In the genomic region with DNA sequence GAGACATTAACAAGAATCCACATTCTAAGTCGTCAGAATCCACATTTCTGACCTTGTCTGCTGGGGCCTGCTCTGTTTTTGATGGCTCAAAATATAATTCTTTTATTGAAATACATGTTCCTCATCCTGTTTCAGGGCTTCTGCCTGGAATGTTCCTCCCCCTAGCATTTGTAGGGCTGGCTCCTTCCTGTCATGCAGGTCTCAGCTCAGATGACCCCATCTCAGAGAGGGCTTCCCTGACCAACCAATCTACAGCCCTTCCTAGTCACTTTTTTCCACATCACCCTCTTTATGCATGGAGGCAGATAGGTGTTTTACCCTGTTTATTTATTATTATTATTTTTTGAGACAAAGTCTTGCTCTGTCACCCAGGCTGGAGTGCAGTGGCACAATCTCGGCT, we compare ENCODE assay signal across 19 cellular contexts.
"Had no signal": no experiment of that assay in that cellular context is flagged by ENCODE, and none has a peak within 500 bp of the region (broad histone marks: within the 10 kb centered on the region; RNA-seq: fewer than 3 reads in every experiment).

No MANE protein-coding gene starts in this region.

- H3K27ac Mint-ChIP-seq: activated B cell treated with CpG ODN at 0.5 μM for 24 hours; activated CD8-positive, alpha-beta memory T cell treated with anti-CD3 and anti-CD28 coated beads, Interleukin-2, amount 10 ng/mL, durations not matched to agents 7 days and 5 days had no signal

- H2AFZ ChIP-seq: parathyroid adenoma had no signal

- H3K27ac ChIP-seq: body of pancreas, epithelial cell of prostate, gastroesophageal sphincter, left lung, parathyroid adenoma, tibial artery had no signal

- H3K27me3 ChIP-seq: body of pancreas, gastroesophageal sphincter, left lung, tibial artery, uterus had no signal

- H3K79me2 ChIP-seq: parathyroid adenoma had no signal

- H3K4me3 ChIP-seq: body of pancreas, gastroesophageal sphincter, left lung, tibial artery, uterus had no signal

- H3K9me3 Mint-ChIP-seq: activated B cell treated with CpG ODN at 0.5 μM for 24 hours; effector memory CD8-positive, alpha-beta T cell had no signal

- FAIRE-seq: small intestine, TTC549 had no signal

- DNase-seq: activated B cell treated with CpG ODN at 0.5 μM for 24 hours; activated CD4-positive, alpha-beta T cell treated with anti-CD3 and anti-CD28 coated beads, Interleukin-2, amount 10 ng/mL, durations not matched to agents 24 days and 14 days; activated CD8-positive, alpha-beta memory T cell treated with anti-CD3 and anti-CD28 coated beads, Interleukin-2, amount 10 ng/mL, durations not matched to agents 7 days and 5 days; activated T-cell treated with anti-CD3 and anti-CD28 coated beads, Interleukin-2, amount 50 U/mL, for 4 hours; body of pancreas; central memory CD4-positive, alpha-beta T cell; cortex of kidney; effector memory CD8-positive, alpha-beta T cell; islet precursor cell; left lung; mesenchymal stem cell; retina; small intestine; tibial artery; uterus had no signal

- H3K4me1 ChIP-seq: body of pancreas, parathyroid adenoma, uterus had no signal

- H3K27me3 Mint-ChIP-seq: activated B cell treated with CpG ODN at 0.5 μM for 24 hours; activated CD4-positive, alpha-beta T cell treated with anti-CD3 and anti-CD28 coated beads, Interleukin-2, amount 10 ng/mL, durations not matched to agents 24 days and 14 days; activated CD8-positive, alpha-beta memory T cell treated with anti-CD3 and anti-CD28 coated beads, Interleukin-2, amount 10 ng/mL, durations not matched to agents 7 days and 5 days; effector memory CD8-positive, alpha-beta T cell had no signal

- H3K4me3 Mint-ChIP-seq: activated B cell treated with CpG ODN at 0.5 μM for 24 hours; activated CD4-positive, alpha-beta T cell treated with anti-CD3 and anti-CD28 coated beads, Interleukin-2, amount 10 ng/mL, durations not matched to agents 24 days and 14 days; activated CD8-positive, alpha-beta memory T cell treated with anti-CD3 and anti-CD28 coated beads, Interleukin-2, amount 10 ng/mL, durations not matched to agents 7 days and 5 days; activated T-cell treated with anti-CD3 and anti-CD28 coated beads, Interleukin-2, amount 50 U/mL, for 4 hours had no signal

- H3K9ac ChIP-seq: parathyroid adenoma had no signal

- H3K9me3 ChIP-seq: gastroesophageal sphincter, left lung, tibial artery, uterus had no signal

- ATAC-seq: activated CD8-positive, alpha-beta memory T cell treated with anti-CD3 and anti-CD28 coated beads, Interleukin-2, amount 10 ng/mL, durations not matched to agents 7 days and 5 days; activated T-cell treated with anti-CD3 and anti-CD28 coated beads, Interleukin-2, amount 50 U/mL, for 4 hours; body of pancreas; effector memory CD8-positive, alpha-beta T cell; gastroesophageal sphincter; left lung had no signal

- H3K36me3 ChIP-seq: uterus had no signal
